ENCODE assay signal across 8 cellular contexts in the genomic region with DNA sequence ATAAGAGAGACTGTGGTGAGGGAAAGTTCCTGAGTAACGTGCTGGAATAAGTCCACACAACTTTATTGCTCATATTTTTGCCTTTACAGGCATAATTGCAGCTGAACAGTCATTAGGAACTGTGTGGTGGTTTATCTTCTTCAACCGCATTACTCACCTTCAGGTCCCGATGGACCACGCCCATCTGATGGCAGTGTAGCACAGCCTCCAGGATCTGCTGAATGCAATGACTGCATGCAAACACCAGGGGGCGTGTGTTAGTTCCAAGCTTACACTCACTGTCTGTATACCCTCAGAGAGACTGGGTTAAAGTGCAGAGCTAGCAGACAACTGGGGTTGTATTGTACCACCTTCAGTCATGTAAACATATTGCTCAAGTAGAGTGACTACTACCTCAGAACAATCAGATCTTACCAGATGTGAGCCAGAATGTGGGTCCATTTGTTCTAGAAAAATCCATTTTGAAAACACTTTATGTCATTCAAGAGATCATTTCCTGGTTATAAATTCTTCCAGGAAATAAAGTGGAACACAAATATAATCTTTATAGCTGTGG.
DNase-seq lines count a peak whose midpoint lies in the region; ATAC-seq, FAIRE-seq and TF ChIP-seq lines count a peak whose summit lies in the region.

No MANE protein-coding gene starts in this region.

- no peaks in the 10 kb centered on the region for H3K9me3 Mint-ChIP-seq in activated naive CD8-positive, alpha-beta T cell (ENCODE audit: low read depth)

- no peak for TF ChIP-seq POLR2A in GM12892 (IDR thresholded peaks at IDR 0.05; ENCODE audit: low read depth, low read length)

- intact Hi-C loops in Right ventricle myocardium inferior (cut with DNase I) = loop anchor here (2.0 to 5.0 kb wide), 2 partner anchors 135 to 213 kb away; partner anchors contain the start of gene CAMK2D
- intact Hi-C loops in posterior vena cava (cut with DNase I) = no loop called here

- ATAC-seq in HG02763 (IDR thresholded peaks at IDR 0.05; ENCODE audit: unreplicated experiment) (peak; percentile 98), Right ventricle myocardium inferior (peak; percentile 98)

- H3K36me3 Mint-ChIP-seq in activated naive CD8-positive, alpha-beta T cell = peaks cover 22% of the 10 kb centered on the region

- peak; percentile 98 for FAIRE-seq in GM12892 (lab: Jason Lieb, UNC)

- peak overlapping the region; percentile 2 for H3K4me3 Mint-ChIP-seq in activated naive CD8-positive, alpha-beta T cell

- peak; percentile 20 for DNase-seq in GM12892 (ENCODE audit: insufficient read length)
- peak; percentile 77 to 91 (median 78) for DNase-seq in NCI-H1417 (lab: John Stamatoyannopoulos, UW)
- DNase-seq in SKM-1 treated with dmso at 0.1 percent for 144 hours (lab: John Stamatoyannopoulos, UW; ENCODE audit: unreplicated experiment) = peak; percentile 72
- peak; percentile 86 for DNase-seq in Right ventricle myocardium inferior (ENCODE audit: missing footprints)
- DNase-seq in posterior vena cava (ENCODE audit: low spot score) = peak; percentile 94
- DNase-seq in ureter (ENCODE audit: low spot score) = peak; percentile 87

- no peaks in the 10 kb centered on the region for H3K27me3 Mint-ChIP-seq in activated naive CD8-positive, alpha-beta T cell

- peaks cover 20% of the 10 kb centered on the region for H3K4me1 Mint-ChIP-seq in activated naive CD8-positive, alpha-beta T cell (ENCODE audit: low read depth)

- H3K27ac Mint-ChIP-seq in activated naive CD8-positive, alpha-beta T cell = peak overlapping the region; percentile 86

Comparison
In these comparisons a context has a peak if more than half of its experiments do, and no peak if none do; other contexts are left out.
1. Peak in every context shown above with its lines: DNase-seq and ATAC-seq.
2. DNase-seq: peak in every context shown above with its lines; median percentile 94 in posterior vena cava; 87 in ureter; 86 in Right ventricle myocardium inferior; 78 in NCI-H1417; 72 in SKM-1 treated with dmso at 0.1 percent for 144 hours; 20 in GM12892.